ENCODE assay signal across 8 cellular contexts in the genomic region with DNA sequence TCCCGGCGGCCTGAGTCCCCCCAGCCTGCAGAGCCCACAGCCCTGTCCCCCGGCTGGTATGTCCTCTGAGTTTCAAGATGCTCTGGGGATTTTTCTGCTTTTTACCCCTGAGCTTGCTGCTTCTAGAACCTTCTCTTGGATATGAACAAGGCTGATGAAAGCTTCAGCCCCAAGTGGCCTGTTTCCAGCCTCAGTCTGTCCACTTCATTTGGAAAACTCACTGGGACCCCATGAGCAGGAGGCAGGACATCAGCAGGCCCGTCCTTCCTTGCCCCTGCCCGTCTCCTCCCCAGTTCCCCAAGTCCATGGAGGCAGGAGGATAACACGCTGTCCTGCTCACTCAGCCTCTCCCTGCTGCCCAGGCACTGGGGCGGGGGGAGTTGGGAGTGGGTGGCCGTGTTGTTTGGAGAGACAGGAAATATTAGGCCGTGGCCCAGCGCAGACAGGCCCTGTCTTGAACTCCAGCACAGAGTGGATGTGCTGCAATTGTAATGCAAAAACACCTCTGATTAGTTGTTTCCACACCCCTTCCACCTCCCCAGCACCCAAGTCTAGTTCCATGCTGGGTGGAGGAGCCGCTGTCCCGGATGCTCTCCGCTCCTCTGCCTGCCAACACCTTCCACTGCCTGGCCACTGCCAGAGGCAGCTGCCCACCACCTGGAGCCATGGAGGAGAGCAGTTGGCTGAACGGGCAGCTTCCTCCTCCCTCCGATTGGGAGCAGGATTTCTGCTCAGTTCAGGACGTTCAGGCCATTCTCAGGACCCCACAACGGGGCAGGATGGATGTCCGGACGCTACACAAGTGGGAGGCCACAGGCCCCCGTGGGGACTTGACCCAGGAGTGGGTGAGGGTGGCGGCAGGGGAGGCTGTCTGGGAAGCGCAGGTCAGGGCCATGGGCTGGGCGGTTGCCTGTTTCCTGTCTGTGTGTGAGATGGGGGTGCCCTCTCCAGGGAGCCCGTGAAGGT.
DNase-seq lines count a peak whose midpoint lies in the region; ATAC-seq, FAIRE-seq and TF ChIP-seq lines count a peak whose summit lies in the region.

No MANE protein-coding gene starts in this region.

- 27 to 37% methylated on average over 12 to 24 of the region's 24 CpGs for WGBS in testis, 2 donors

- H3K9me3 ChIP-seq in kidney (ENCODE audit: control insufficient read depth in 1 of 2, low read length in 2 of 2) (no peaks in the 10 kb centered on the region), testis (no peaks in the 10 kb centered on the region)

- no peak for TF ChIP-seq POLR2A in testis (IDR thresholded peaks at IDR 0.05)

- no peaks in the 10 kb centered on the region for H3K27me3 ChIP-seq in testis

- TF ChIP-seq CTCF in kidney (IDR thresholded peaks at IDR 0.05; ENCODE audit: borderline replicate concordance, extremely low read depth, insufficient read depth) (no peak), testis (IDR thresholded peaks at IDR 0.05) (no peak)

- H3K36me3 ChIP-seq in kidney (ENCODE audit: control insufficient read depth in 1 of 2, insufficient read depth in 2 of 2, low read length in 2 of 2) = no peaks in the 10 kb centered on the region
- no peaks in the 10 kb centered on the region for H3K36me3 ChIP-seq in testis (ENCODE audit: low read depth, missing control alignments)

- DNase-seq in astrocyte of the hippocampus (ENCODE audit: low read depth, low spot score) = peak; percentile 53
- DNase-seq in kidney = peak; percentile 87
- peak; percentile 35 for DNase-seq in testis
- DNase-seq in RPMI8226 = no peak
- DNase-seq in globus pallidus (ENCODE audit: low spot score) = no peak
- no peak for DNase-seq in retina
- no peak for DNase-seq in NCI-H748 treated with DMSO at 0.1 percent for 48 hours (lab: John Stamatoyannopoulos, UW)

- peak; percentile 15 for ATAC-seq in HG02678 (IDR thresholded peaks at IDR 0.05; ENCODE audit: unreplicated experiment)

- H3K27ac ChIP-seq in kidney (ENCODE audit: low read depth in 2 of 2, low read length in 2 of 2) = peak overlapping the region in 1 of 2 donors; percentile 63
- peak overlapping the region; percentile 35 to 69 for H3K27ac ChIP-seq in testis

- no peak overlapping the region for H3K9ac ChIP-seq in kidney (ENCODE audit: low read length in 2 of 2)

- intact Hi-C loops in kidney (cut with DNase I) = no loop called here
- intact Hi-C loops in testis (cut with DNase I; ENCODE audit: low total_unique reads) = no loop called here

- no peak for FAIRE-seq in kidney (lab: Jason Lieb, UNC)

- H3K4me3 ChIP-seq in kidney (ENCODE audit: low read length in 2 of 2) (no peak overlapping the region), testis (no peak overlapping the region)

- peaks cover 9 to 16% of the 10 kb centered on the region in 2 donors for H3K4me1 ChIP-seq in kidney (ENCODE audit: control insufficient read depth in 1 of 2, insufficient read depth in 1 of 2, low read depth in 1 of 2, low read length in 2 of 2)
- peaks cover 35% of the 10 kb centered on the region for H3K4me1 ChIP-seq in testis

Comparison
In these comparisons a context has a peak if more than half of its experiments do, and no peak if none do; other contexts are left out.
1. DNase-seq: peak in astrocyte of the hippocampus (single experiment), kidney (single experiment) and testis (single experiment); none in RPMI8226 (single experiment), globus pallidus (single experiment), retina (single experiment) and NCI-H748 treated with DMSO at 0.1 percent for 48 hours (single experiment).